ENCODE assay signal across 9 cellular contexts in genomic region chr4:1072830-1073446, GRCh38. TPM values are rescaled to one million over a fixed set of nuclear protein-coding genes. Genes with fewer than 3 reads are reported as not detected.
DNase-seq lines count a peak whose midpoint lies in the region; ATAC-seq and TF ChIP-seq lines count a peak whose summit lies in the region.
"Had no signal": no experiment of that assay in that cellular context is flagged by ENCODE, and none has a peak within 500 bp of the region (broad histone marks: within the 10 kb centered on the region; RNA-seq: fewer than 3 reads in every experiment).

No MANE protein-coding gene starts in this region.

- no TSS peak for BruUV-seq in Calu3 (replicated peaks; lab: Mats Ljungman, UMichigan)

- no peaks in the 10 kb centered on the region for H3K27me3 Mint-ChIP-seq in Calu3 (ENCODE audit: unreplicated experiment)

- no peaks in the 10 kb centered on the region for H3K9me3 ChIP-seq in adipocyte (ENCODE audit: control insufficient read depth, low read length)

- H3K4me1 ChIP-seq in adipocyte (ENCODE audit: control insufficient read depth, insufficient read depth, low read length), result peaks cover 3% of the 10 kb centered on the region

- H3K9me3 Mint-ChIP-seq in Calu3 (ENCODE audit: low read depth, unreplicated experiment), result no peaks in the 10 kb centered on the region
- H3K9me3 Mint-ChIP-seq: IgD-negative memory B cell had no signal

- H3K9ac ChIP-seq in adipocyte (ENCODE audit: low read length), result no peak overlapping the region

- no peak overlapping the region for H3K27ac Mint-ChIP-seq in Calu3 (ENCODE audit: unreplicated experiment)
- H3K27ac Mint-ChIP-seq: IgD-negative memory B cell had no signal

- H3K36me3 ChIP-seq in adipocyte (ENCODE audit: control insufficient read depth, insufficient read depth, low read length, severe bottlenecking), result no peaks in the 10 kb centered on the region

- no peaks in the 10 kb centered on the region for H3K36me3 Mint-ChIP-seq in Calu3 (ENCODE audit: insufficient read depth, unreplicated experiment)

- H3K27me3 ChIP-seq in adipocyte (replicated peaks; ENCODE audit: control insufficient read depth, insufficient read depth, low read length), result peaks cover 16% of the 10 kb centered on the region

- CTCF ChIA-PET in Calu3 (lab: Charles Lee), result no interaction called here

- no peak overlapping the region for H3K4me3 ChIP-seq in adipocyte (ENCODE audit: low read length)

- no peak overlapping the region for H3K4me3 Mint-ChIP-seq in Calu3 (ENCODE audit: low read depth, unreplicated experiment)

- H3K4me1 Mint-ChIP-seq in Calu3 (ENCODE audit: low read depth, unreplicated experiment), result peaks cover 7% of the 10 kb centered on the region

- DNase-seq in Calu3, result peak; percentile 50
- peak; percentile 50 for DNase-seq in HPDE6-E6E7 (ENCODE audit: extremely low spot score)
- DNase-seq in SK-N-DZ (ENCODE audit: low spot score), result peak; percentile 26
- peak; percentile 68 for DNase-seq in adipocyte (ENCODE audit: low read depth)
- peak; percentile 12 for DNase-seq in cardiac septum (ENCODE audit: low spot score)
- DNase-seq in sciatic nerve (ENCODE audit: low spot score), result no peak
- DNase-seq in NCI-H2107 treated with DMSO at 0.1 percent for 48 hours (lab: John Stamatoyannopoulos, UW; ENCODE audit: unreplicated experiment), result no peak

- no peak for TF ChIP-seq CTCF in Calu3 (IDR thresholded peaks at IDR 0.05; ENCODE audit: unreplicated experiment)

- ATAC-seq in sciatic nerve, result peak; percentile 82
- ATAC-seq in GM19023 (IDR thresholded peaks at IDR 0.05; ENCODE audit: unreplicated experiment), result no peak

- intact Hi-C loops in Calu3 (cut with micrococcal nuclease; ENCODE audit: unreplicated experiment) (no loop called here), cardiac septum (cut with DNase I) (no loop called here), sciatic nerve (cut with DNase I) (no loop called here)

RNA-seq across cellular contexts. Expression of gene RNF212, which starts 40.4 kb away (rescaled TPM):
- total RNA-seq in Calu3 (2022), result not detected in 2 replicates
- not detected in 2 replicates for polyA plus RNA-seq in SK-N-DZ (2014; cell fraction: cytosol; rRNA removed)
- not detected in 2 replicates for polyA plus RNA-seq in SK-N-DZ (2014; cell fraction: nucleus; rRNA removed)
- 1.4 TPM for total RNA-seq in cardiac septum
- total RNA-seq in sciatic nerve, result 17.9 TPM

Comparison
In these comparisons a context has a peak if more than half of its experiments do, and no peak if none do; other contexts are left out.
1. DNase-seq: peak in Calu3 (single experiment), HPDE6-E6E7 (single experiment), SK-N-DZ (single experiment), adipocyte (single experiment) and cardiac septum (single experiment); none in sciatic nerve (single experiment) and NCI-H2107 treated with DMSO at 0.1 percent for 48 hours (single experiment).